In the genomic region with DNA sequence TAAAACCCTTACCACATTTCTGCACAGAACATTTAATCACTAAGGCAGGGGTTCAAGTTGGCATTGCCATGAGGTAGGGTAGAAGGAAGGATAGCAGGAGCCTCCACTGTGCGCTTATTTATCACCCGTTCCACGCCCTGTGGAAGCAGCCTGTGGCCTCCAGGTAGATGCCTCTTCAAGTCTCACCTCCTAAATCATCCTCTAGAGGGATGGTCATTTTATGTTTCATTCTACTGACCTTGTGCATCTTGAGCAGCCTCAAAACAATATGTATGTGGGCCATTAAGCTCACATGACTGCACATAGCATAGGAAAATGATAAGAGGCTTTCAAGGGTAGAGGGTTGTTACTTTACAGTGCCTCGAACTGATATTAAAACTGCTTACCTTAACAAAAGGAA, we compare ENCODE assay signal across 20 cellular contexts.
DNase-seq lines count a peak whose midpoint lies in the region; ATAC-seq and TF ChIP-seq lines count a peak whose summit lies in the region.
"Had no signal": no experiment of that assay in that cellular context is flagged by ENCODE, and none has a peak within 500 bp of the region (broad histone marks: within the 10 kb centered on the region; RNA-seq: fewer than 3 reads in every experiment).

No MANE protein-coding gene starts in this region.

- no peaks in the 10 kb centered on the region for H3K9me2 ChIP-seq in Loucy (replicated peaks; ENCODE audit: low read depth, low read length)

- TF ChIP-seq CTCF in Loucy (conservative IDR thresholded peaks at IDR 0.05; ENCODE audit: low read length) (peak; percentile 33; the same call in 1 of the 2 replicates), astrocyte of the cerebellum (IDR thresholded peaks at IDR 0.05; ENCODE audit: low read depth, low read length, missing control alignments) (peak; percentile 28), fibroblast of pulmonary artery (IDR thresholded peaks at IDR 0.05; ENCODE audit: low read length, missing control alignments) (peak; percentile 4), type B pancreatic cell (conservative IDR thresholded peaks at IDR 0.05) (peak; percentile 51)

- no peaks in the 10 kb centered on the region for H3K4me1 ChIP-seq in Loucy (ENCODE audit: insufficient read depth, low read length, poor library complexity, severe bottlenecking)

- in situ Hi-C loops in astrocyte of the cerebellum (cut with HindIII; ENCODE audit: low sequenced_read_pairs), result loop anchor here (5.0 kb wide), 1 partner anchor 35 kb away; no protein-coding TSS in a partner anchor

- no peaks in the 10 kb centered on the region for H3K9me3 ChIP-seq in Loucy (ENCODE audit: insufficient read depth, low read depth, low read length)

- no peaks in the 10 kb centered on the region for H4K20me1 ChIP-seq in Loucy (ENCODE audit: insufficient read depth, low read length, poor library complexity, severe bottlenecking)

- no peak overlapping the region for H3K4me2 ChIP-seq in Loucy (ENCODE audit: low read depth, low read length, poor library complexity, severe bottlenecking)
- H3K4me2 ChIP-seq: GM23338, PC-9 had no signal

- no peaks in the 10 kb centered on the region for H3K79me2 ChIP-seq in Loucy (ENCODE audit: insufficient read depth, low read length)

- no peak overlapping the region for H2AFZ ChIP-seq in Loucy (ENCODE audit: low read length)
- H2AFZ ChIP-seq: GM23338, PC-9 had no signal

- no peak overlapping the region for H3K9ac ChIP-seq in Loucy (ENCODE audit: low read depth, low read length, poor library complexity, severe bottlenecking)

- no peaks in the 10 kb centered on the region for H3K27me3 ChIP-seq in Loucy (ENCODE audit: insufficient read depth, low read length, poor library complexity, severe bottlenecking)

- no peaks in the 10 kb centered on the region for H3K36me3 Mint-ChIP-seq in type B pancreatic cell
- H3K36me3 Mint-ChIP-seq: CD14-positive monocyte had no signal

- no peaks in the 10 kb centered on the region for H3K4me1 Mint-ChIP-seq in type B pancreatic cell (ENCODE audit: unreplicated experiment)
- H3K4me1 Mint-ChIP-seq: CD14-positive monocyte, GM23338 had no signal

- DNase-seq in astrocyte of the cerebellum (ENCODE audit: low read depth) (no peak), fibroblast of pulmonary artery (ENCODE audit: low read depth) (no peak), type B pancreatic cell (ENCODE audit: extremely low spot score, unreplicated experiment) (no peak)
- DNase-seq: AML-193, COR-L47, KBM-7, MV-4-11, NCI-H1417, NCI-H187, NCI-H2107, NCI-H510A, NCI-H748 treated with DMSO at 0.1 percent for 48 hours, PC-9 had no signal

- H3K36me3 ChIP-seq in Loucy (ENCODE audit: insufficient read depth, low read length), result no peaks in the 10 kb centered on the region

- no peak for ATAC-seq in GM18505 (IDR thresholded peaks at IDR 0.05; ENCODE audit: unreplicated experiment)
- ATAC-seq in HG03159 (IDR thresholded peaks at IDR 0.05; ENCODE audit: unreplicated experiment), result no peak
- ATAC-seq in HG03039 (IDR thresholded peaks at IDR 0.05; ENCODE audit: unreplicated experiment), result no peak
- ATAC-seq: GM23338, HepG2 had no signal

- H3K27ac Mint-ChIP-seq in type B pancreatic cell, result no peak overlapping the region
- H3K27ac Mint-ChIP-seq: CD14-positive monocyte, GM23338 had no signal

- H3K9me3 Mint-ChIP-seq in type B pancreatic cell, result no peaks in the 10 kb centered on the region
- H3K9me3 Mint-ChIP-seq: CD14-positive monocyte, GM23338 had no signal

- no peak for TF ChIP-seq POLR2A in GM18505 (IDR thresholded peaks at IDR 0.05; ENCODE audit: borderline replicate concordance, extremely low read depth, insufficient read depth, insufficient read length)

- H3F3A ChIP-seq in Loucy (ENCODE audit: low read depth), result no peaks in the 10 kb centered on the region

- H3K4me3 Mint-ChIP-seq in type B pancreatic cell, result no peak overlapping the region
- H3K4me3 Mint-ChIP-seq: CD14-positive monocyte, GM23338 had no signal

- H3K4me3 ChIP-seq in Loucy (ENCODE audit: low read length, poor library complexity, severe bottlenecking), result no peak overlapping the region
- no peak overlapping the region for H3K4me3 ChIP-seq in astrocyte of the cerebellum (ENCODE audit: low read depth, low read length)
- no peak overlapping the region for H3K4me3 ChIP-seq in fibroblast of pulmonary artery (replicated peaks; ENCODE audit: low read depth, low read length)
- H3K4me3 ChIP-seq: GM23338, PC-9 had no signal

- H3K27me3 Mint-ChIP-seq in type B pancreatic cell, result no peaks in the 10 kb centered on the region
